2 cellular contexts compared by ENCODE assay signal in genomic region chr4:1026115-1026514, GRCh38.
TF ChIP-seq lines count a peak whose summit lies in the region.

No MANE protein-coding gene starts in this region.

TF ChIP-seq in GM23338, 12 proteins besides CTCF, POLR2A, EP300 and RAD21:
- no peak for TF ChIP-seq NANOG (IDR thresholded peaks at IDR 0.05; ENCODE audit: borderline replicate concordance)
- TF ChIP-seq, protein P1, sequence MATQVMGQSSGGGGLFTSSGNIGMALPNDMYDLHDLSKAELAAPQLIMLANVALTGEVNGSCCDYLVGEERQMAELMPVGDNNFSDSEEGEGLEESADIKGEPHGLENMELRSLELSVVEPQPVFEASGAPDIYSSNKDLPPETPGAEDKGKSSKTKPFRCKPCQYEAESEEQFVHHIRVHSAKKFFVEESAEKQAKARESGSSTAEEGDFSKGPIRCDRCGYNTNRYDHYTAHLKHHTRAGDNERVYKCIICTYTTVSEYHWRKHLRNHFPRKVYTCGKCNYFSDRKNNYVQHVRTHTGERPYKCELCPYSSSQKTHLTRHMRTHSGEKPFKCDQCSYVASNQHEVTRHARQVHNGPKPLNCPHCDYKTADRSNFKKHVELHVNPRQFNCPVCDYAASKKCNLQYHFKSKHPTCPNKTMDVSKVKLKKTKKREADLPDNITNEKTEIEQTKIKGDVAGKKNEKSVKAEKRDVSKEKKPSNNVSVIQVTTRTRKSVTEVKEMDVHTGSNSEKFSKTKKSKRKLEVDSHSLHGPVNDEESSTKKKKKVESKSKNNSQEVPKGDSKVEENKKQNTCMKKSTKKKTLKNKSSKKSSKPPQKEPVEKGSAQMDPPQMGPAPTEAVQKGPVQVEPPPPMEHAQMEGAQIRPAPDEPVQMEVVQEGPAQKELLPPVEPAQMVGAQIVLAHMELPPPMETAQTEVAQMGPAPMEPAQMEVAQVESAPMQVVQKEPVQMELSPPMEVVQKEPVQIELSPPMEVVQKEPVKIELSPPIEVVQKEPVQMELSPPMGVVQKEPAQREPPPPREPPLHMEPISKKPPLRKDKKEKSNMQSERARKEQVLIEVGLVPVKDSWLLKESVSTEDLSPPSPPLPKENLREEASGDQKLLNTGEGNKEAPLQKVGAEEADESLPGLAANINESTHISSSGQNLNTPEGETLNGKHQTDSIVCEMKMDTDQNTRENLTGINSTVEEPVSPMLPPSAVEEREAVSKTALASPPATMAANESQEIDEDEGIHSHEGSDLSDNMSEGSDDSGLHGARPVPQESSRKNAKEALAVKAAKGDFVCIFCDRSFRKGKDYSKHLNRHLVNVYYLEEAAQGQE (IDR thresholded peaks at IDR 0.05; ENCODE audit: unreplicated experiment): no peak
- no peak for TF ChIP-seq CREB1 (CRISPR knock-in tag; IDR thresholded peaks at IDR 0.05; ENCODE audit: low read depth)
- TF ChIP-seq JUNB (IDR thresholded peaks at IDR 0.05; ENCODE audit: unreplicated experiment): no peak
- TF ChIP-seq EZH2phosphoT487 (IDR thresholded peaks at IDR 0.05; ENCODE audit: unreplicated experiment): no peak

TF ChIP-seq in endothelial cell of umbilical vein, 7 proteins besides CTCF, POLR2A, EP300 and RAD21:
- TF ChIP-seq, protein P2, sequence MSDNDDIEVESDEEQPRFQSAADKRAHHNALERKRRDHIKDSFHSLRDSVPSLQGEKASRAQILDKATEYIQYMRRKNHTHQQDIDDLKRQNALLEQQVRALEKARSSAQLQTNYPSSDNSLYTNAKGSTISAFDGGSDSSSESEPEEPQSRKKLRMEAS (IDR thresholded peaks at IDR 0.05; ENCODE audit: insufficient read depth, insufficient read length): no peak
- TF ChIP-seq POLR2AphosphoS5 (IDR thresholded peaks at IDR 0.05; ENCODE audit: insufficient read depth, low read depth, low read length): no peak
- TF ChIP-seq GATA2 (IDR thresholded peaks at IDR 0.05; ENCODE audit: insufficient read depth, insufficient read length, low read depth, low read length): no peak
- no peak for TF ChIP-seq EZH2 (IDR thresholded peaks at IDR 0.05; ENCODE audit: borderline replicate concordance, low read depth, low read length, severe bottlenecking)
